ENCODE assay signal across 24 cellular contexts in the genomic region with DNA sequence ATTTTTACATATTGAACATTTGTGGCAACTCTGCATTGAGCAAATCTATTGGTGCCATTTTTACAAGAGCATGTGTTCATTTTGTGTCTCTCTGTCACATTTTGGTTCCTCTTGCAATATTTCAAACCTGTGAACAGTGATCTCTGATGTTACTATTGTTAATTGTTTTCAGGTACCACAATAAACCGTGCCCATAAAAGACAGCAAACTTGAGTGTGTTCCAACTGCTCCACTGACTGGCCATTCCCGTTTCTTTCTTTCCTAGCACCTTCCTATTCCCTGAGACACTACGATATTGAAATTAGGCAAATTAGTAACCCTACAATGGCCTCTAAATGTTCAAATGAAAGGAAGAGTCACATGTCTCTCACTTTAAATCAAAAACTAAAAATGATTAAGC.
A peak's percentile ranks its signal among the peaks of the same experiment; 100 is the strongest.
DNase-seq lines count a peak whose midpoint lies in the region; ATAC-seq, FAIRE-seq and TF ChIP-seq lines count a peak whose summit lies in the region.
"Had no signal": no experiment of that assay in that cellular context is flagged by ENCODE, and none has a peak within 500 bp of the region (broad histone marks: within the 10 kb centered on the region; RNA-seq: fewer than 3 reads in every experiment).

No MANE protein-coding gene starts in this region.

- peaks cover 38% of the 10 kb centered on the region for H3K36me3 Mint-ChIP-seq in progenitor cell of endocrine pancreas (ENCODE audit: insufficient read depth)

- peak overlapping the region; percentile 56 for H3K27ac Mint-ChIP-seq in progenitor cell of endocrine pancreas
- H3K27ac Mint-ChIP-seq: CD4-positive, alpha-beta T cell; HFFc6 had no signal

- H3K4me1 Mint-ChIP-seq in progenitor cell of endocrine pancreas (ENCODE audit: low read depth), result no peaks in the 10 kb centered on the region

- intact Hi-C loops in left colon (cut with DNase I, micrococcal nuclease), result no loop called here

- FAIRE-seq in GM12892 (lab: Jason Lieb, UNC), result peak; percentile 53
- FAIRE-seq: A549, D721Med, H54 had no signal

- ATAC-seq in left colon, result peak; percentile 80
- no peak for ATAC-seq in HG03439 (IDR thresholded peaks at IDR 0.05; ENCODE audit: unreplicated experiment)
- ATAC-seq: A549 had no signal

- no peak for DNase-seq in GM12892 (ENCODE audit: insufficient read length)
- DNase-seq in left colon, result no peak
- DNase-seq in progenitor cell of endocrine pancreas (ENCODE audit: low spot score, unreplicated experiment), result no peak
- no peak for DNase-seq in iPS-NIHi7 (ENCODE audit: extremely low spot score)
- DNase-seq in GM19238 (ENCODE audit: insufficient read length, low spot score), result no peak
- DNase-seq: 8988T; ACHN; AML-193; BE2C; CD4-positive, alpha-beta T cell; CD8-positive, alpha-beta memory T cell; DMS 273 treated with DMSO at 0.1 percent for 48 hours; DMS79; EL; GDM1; GOT3; HFFc6 had no signal

- no peak for TF ChIP-seq CTCF in VCaP (conservative IDR thresholded peaks at IDR 0.05)
- no peak for TF ChIP-seq CTCF in progenitor cell of endocrine pancreas (IDR thresholded peaks at IDR 0.05; ENCODE audit: unreplicated experiment)

- H3K27ac ChIP-seq in VCaP, result peak overlapping the region; percentile 1; the same call in 1 of the 2 replicates
- H3K27ac ChIP-seq: A549; BLaER1 treated with 17β-estradiol and CSF1 and Interleukin-3, amounts not matched to agents 10 nM and 100 nM had no signal

- H3K4me3 Mint-ChIP-seq in progenitor cell of endocrine pancreas (ENCODE audit: low read depth), result no peak overlapping the region
- H3K4me3 Mint-ChIP-seq: CD14-positive monocyte; CD4-positive, alpha-beta T cell; CD8-positive, alpha-beta memory T cell; HFFc6 had no signal

- TF ChIP-seq POLR2A in GM12892 (IDR thresholded peaks at IDR 0.05; ENCODE audit: low read depth, low read length), result no peak

- no peaks in the 10 kb centered on the region for H3K27me3 Mint-ChIP-seq in progenitor cell of endocrine pancreas
- H3K27me3 Mint-ChIP-seq: CD4-positive, alpha-beta T cell; CD8-positive, alpha-beta memory T cell had no signal

- H3K9me3 Mint-ChIP-seq in progenitor cell of endocrine pancreas (ENCODE audit: low read depth), result no peaks in the 10 kb centered on the region
- H3K9me3 Mint-ChIP-seq: CD4-positive, alpha-beta T cell; CD8-positive, alpha-beta memory T cell; HFFc6 had no signal
